11 cellular contexts compared by ENCODE assay signal in genomic region chr19:16106121-16106520, GRCh38. TPM values are rescaled to one million over a fixed set of nuclear protein-coding genes. Genes with fewer than 3 reads are reported as not detected.
A peak's percentile ranks its signal among the peaks of the same experiment; 100 is the strongest.
DNase-seq lines count a peak whose midpoint lies in the region; ATAC-seq, FAIRE-seq and TF ChIP-seq lines count a peak whose summit lies in the region.
"Had no signal": no experiment of that assay in that cellular context is flagged by ENCODE, and none has a peak within 500 bp of the region (broad histone marks: within the 10 kb centered on the region; RNA-seq: fewer than 3 reads in every experiment).

No MANE protein-coding gene starts in this region.

- no peak overlapping the region for H2BK120ac ChIP-seq in mesenchymal stem cell (ENCODE audit: low read depth, low read length)

- POLR2A ChIA-PET in CD4-positive, alpha-beta memory T cell (lab: Charles Lee; ENCODE audit: partially characterized antibody): interaction anchor here (1.5 kb wide), 1 partner anchor 20 kb away, joined by 6 read pairs; no protein-coding TSS in a partner anchor

- no peaks in the 10 kb centered on the region for H3K27me3 Mint-ChIP-seq in CD4-positive, alpha-beta memory T cell
- H3K27me3 Mint-ChIP-seq in activated T-helper 17 cell treated with anti-CD3 and anti-CD28 coated beads, Interleukin-2, amount 50 U/mL, for 72 hours: no peaks in the 10 kb centered on the region

- H3K4me2 ChIP-seq in mesenchymal stem cell (ENCODE audit: low read length, poor library complexity, severe bottlenecking): no peak overlapping the region

- no peak overlapping the region for H4K91ac ChIP-seq in mesenchymal stem cell (ENCODE audit: low read length)

- no peak overlapping the region for H3K27ac ChIP-seq in CD4-positive, alpha-beta memory T cell (ENCODE audit: low read depth, low read length)
- H3K27ac ChIP-seq in mesenchymal stem cell (ENCODE audit: low read length, poor library complexity, severe bottlenecking) (peak overlapping the region; percentile 46), small intestine (ENCODE audit: low read depth in 1 of 2, low read length in 1 of 2) (peak overlapping the region in 1 of 2 donors; percentile 14), suprapubic skin (no peak overlapping the region)

- no peak overlapping the region for H2AK5ac ChIP-seq in mesenchymal stem cell (ENCODE audit: low read length, severe bottlenecking)

- H4K8ac ChIP-seq in mesenchymal stem cell (ENCODE audit: low read length): no peak overlapping the region

- no peak for TF ChIP-seq CTCF in suprapubic skin (IDR thresholded peaks at IDR 0.05)

- peak overlapping the region in 5 of 7 donors; percentile 27 to 69 (median 53) for H3K27ac Mint-ChIP-seq in CD4-positive, alpha-beta memory T cell
- peak overlapping the region; percentile 44 for H3K27ac Mint-ChIP-seq in activated T-helper 17 cell treated with anti-CD3 and anti-CD28 coated beads, Interleukin-2, amount 50 U/mL, for 72 hours

- no peak for TF ChIP-seq POLR2A in suprapubic skin (IDR thresholded peaks at IDR 0.05)

- peaks cover 12 to 22% of the 10 kb centered on the region in 2 donors for H3K36me3 Mint-ChIP-seq in CD4-positive, alpha-beta memory T cell
- peaks cover 44% of the 10 kb centered on the region for H3K36me3 Mint-ChIP-seq in activated T-helper 17 cell treated with anti-CD3 and anti-CD28 coated beads, Interleukin-2, amount 50 U/mL, for 72 hours (ENCODE audit: low read depth)

- no peak for FAIRE-seq in small intestine (lab: Jason Lieb, UNC)
- FAIRE-seq: G401.6 had no signal

- H3K4me3 ChIP-seq in CD4-positive, alpha-beta memory T cell (ENCODE audit: low read length in 2 of 2): no peak overlapping the region
- H3K4me3 ChIP-seq in mesenchymal stem cell (ENCODE audit: insufficient read depth in 1 of 2, low read depth in 1 of 2, low read length in 2 of 2): no peak overlapping the region
- no peak overlapping the region for H3K4me3 ChIP-seq in small intestine (ENCODE audit: low read depth in 1 of 2, low read length in 2 of 2)
- H3K4me3 ChIP-seq in suprapubic skin: no peak overlapping the region

- DNase-seq in CD4-positive, alpha-beta memory T cell: no peak
- DNase-seq in M059J (ENCODE audit: low read depth): peak; percentile 74
- DNase-seq in mesenchymal stem cell: peak; percentile 88
- DNase-seq in dermis blood vessel endothelial cell: no peak
- DNase-seq in small intestine: no peak
- DNase-seq in NCI-H1048 (lab: John Stamatoyannopoulos, UW): no peak
- no peak for DNase-seq in suprapubic skin (ENCODE audit: low spot score in 2 of 2)
- DNase-seq: activated CD8-positive, alpha-beta memory T cell treated with anti-CD3 and anti-CD28 coated beads, Interleukin-2, amount 50 U/mL, for 48 hours; NCI-H69 had no signal

- no peak overlapping the region for H2AFZ ChIP-seq in mesenchymal stem cell (ENCODE audit: low read depth, low read length)

- CTCF ChIA-PET in CD4-positive, alpha-beta memory T cell (lab: Charles Lee; ENCODE audit: partially characterized antibody): interaction anchor here (1.0 to 7.6 kb wide), 3 partner anchors 36 to 64 kb away, joined by 3 to 84 read pairs (median 5); no protein-coding TSS in a partner anchor

- H3K14ac ChIP-seq in mesenchymal stem cell (ENCODE audit: low read length in 2 of 2): no peak overlapping the region

- no peak overlapping the region for H3K4me3 Mint-ChIP-seq in CD4-positive, alpha-beta memory T cell
- H3K4me3 Mint-ChIP-seq in activated T-helper 17 cell treated with anti-CD3 and anti-CD28 coated beads, Interleukin-2, amount 50 U/mL, for 72 hours: no peak overlapping the region

- no peak overlapping the region for H3K4ac ChIP-seq in mesenchymal stem cell (ENCODE audit: low read depth in 1 of 2, low read length in 2 of 2)

- H3K79me1 ChIP-seq in mesenchymal stem cell (replicated peaks; ENCODE audit: low read length, poor library complexity, severe bottlenecking): peaks cover 2% of the 10 kb centered on the region

- no peak overlapping the region for H3K23ac ChIP-seq in mesenchymal stem cell (ENCODE audit: low read length in 2 of 2)

- peak overlapping the region; percentile 0 for H3K9ac ChIP-seq in mesenchymal stem cell (ENCODE audit: low read length)

- H3K18ac ChIP-seq in mesenchymal stem cell (ENCODE audit: low read depth in 1 of 2, low read length in 2 of 2): no peak overlapping the region

- ATAC-seq in activated T-helper 17 cell treated with anti-CD3 and anti-CD28 coated beads, Interleukin-2, amount 50 U/mL, for 72 hours (replicated peaks): peak; percentile 62

- H3K9me3 Mint-ChIP-seq in CD4-positive, alpha-beta memory T cell: peaks cover 0 to under 1% (median 0%) of the 10 kb centered on the region in 8 donors
- no peaks in the 10 kb centered on the region for H3K9me3 Mint-ChIP-seq in activated T-helper 17 cell treated with anti-CD3 and anti-CD28 coated beads, Interleukin-2, amount 50 U/mL, for 72 hours

- H3K36me3 ChIP-seq in CD4-positive, alpha-beta memory T cell (ENCODE audit: insufficient read depth, low read length): peaks cover 25% of the 10 kb centered on the region
- peaks cover 14 to 31% of the 10 kb centered on the region in 2 experiments for H3K36me3 ChIP-seq in mesenchymal stem cell (ENCODE audit: control insufficient read depth in 1 of 2, insufficient read depth in 2 of 2, low read depth in 1 of 2, low read length in 2 of 2)
- peaks cover 6 to 7% of the 10 kb centered on the region in 2 donors for H3K36me3 ChIP-seq in small intestine (ENCODE audit: control insufficient read depth in 2 of 2, insufficient read depth in 2 of 2, low read length in 2 of 2)
- peaks cover 32% of the 10 kb centered on the region for H3K36me3 ChIP-seq in suprapubic skin

- no peaks in the 10 kb centered on the region for H3K27me3 ChIP-seq in CD4-positive, alpha-beta memory T cell (ENCODE audit: insufficient read depth, low read length)
- H3K27me3 ChIP-seq in mesenchymal stem cell (ENCODE audit: control insufficient read depth in 1 of 2, insufficient read depth in 1 of 2, low read length in 2 of 2) (no peaks in the 10 kb centered on the region), small intestine (ENCODE audit: control insufficient read depth in 2 of 2, insufficient read depth in 2 of 2, low read length in 2 of 2) (no peaks in the 10 kb centered on the region), suprapubic skin (no peaks in the 10 kb centered on the region)

- 31% methylated on average over 3 of the region's 3 CpGs for WGBS in mesenchymal stem cell
- 8 to 11% (median 8%) methylated on average over 3 of the region's 3 CpGs for WGBS in small intestine, 3 donors
- WGBS in suprapubic skin: 17% methylated on average over 3 of the region's 3 CpGs

- peaks cover 0 to 3% (median 2%) of the 10 kb centered on the region in 4 donors for H3K4me1 Mint-ChIP-seq in CD4-positive, alpha-beta memory T cell
- H3K4me1 Mint-ChIP-seq in activated T-helper 17 cell treated with anti-CD3 and anti-CD28 coated beads, Interleukin-2, amount 50 U/mL, for 72 hours: no peaks in the 10 kb centered on the region

- no peak overlapping the region for H2BK15ac ChIP-seq in mesenchymal stem cell (ENCODE audit: low read depth, poor library complexity, severe bottlenecking)

- no peak overlapping the region for H2BK12ac ChIP-seq in mesenchymal stem cell (ENCODE audit: low read length in 2 of 2)

- peaks cover 7% of the 10 kb centered on the region for H3K4me1 ChIP-seq in CD4-positive, alpha-beta memory T cell (ENCODE audit: insufficient read depth, low read length)
- H3K4me1 ChIP-seq in mesenchymal stem cell (ENCODE audit: control insufficient read depth, insufficient read depth, low read depth, low read length) (peaks cover 5% of the 10 kb centered on the region), small intestine (ENCODE audit: control insufficient read depth in 2 of 2, insufficient read depth in 1 of 2, low read depth in 1 of 2, low read length in 1 of 2) (no peaks in the 10 kb centered on the region), suprapubic skin (peaks cover 5% of the 10 kb centered on the region)

- no peak overlapping the region for H2BK5ac ChIP-seq in mesenchymal stem cell (ENCODE audit: low read depth, low read length, poor library complexity, severe bottlenecking)

- TF ChIP-seq EP300 in suprapubic skin (IDR thresholded peaks at IDR 0.05): no peak

- H3K9me3 ChIP-seq in CD4-positive, alpha-beta memory T cell (ENCODE audit: control insufficient read depth in 1 of 2, low read length in 2 of 2): no peaks in the 10 kb centered on the region
- H3K9me3 ChIP-seq in mesenchymal stem cell (ENCODE audit: control insufficient read depth, low read length) (no peaks in the 10 kb centered on the region), small intestine (ENCODE audit: control insufficient read depth, low read depth) (no peaks in the 10 kb centered on the region), suprapubic skin (no peaks in the 10 kb centered on the region)

- intact Hi-C loops in CD4-positive, alpha-beta memory T cell (cut with micrococcal nuclease): no loop called here

RNA-seq across cellular contexts. Expression of gene RAB8A, which starts 5.6 kb away (rescaled TPM):
- total RNA-seq in CD4-positive, alpha-beta memory T cell: 10 to 100 TPM; 85.5 to 86.9 TPM
- 10 to 100 TPM; 83.9 to 96.8 TPM for polyA plus RNA-seq in CD4-positive, alpha-beta memory T cell
- total RNA-seq in M059J (2014; rRNA removed; shearing (Covaris generic)): 110 and 159 TPM in 2 replicates
- 100 to 1,000 TPM; 140 to 212 TPM for total RNA-seq in activated T-helper 17 cell treated with anti-CD3 and anti-CD28 coated beads, Interleukin-2, amount 50 U/mL, for 72 hours
- 54.8 TPM for polyA plus RNA-seq in mesenchymal stem cell (2013, experiment 1 of 2)
- polyA plus RNA-seq in mesenchymal stem cell (2013, experiment 2 of 2): 54.2 TPM
- total RNA-seq in dermis blood vessel endothelial cell (66.4 and 73.8 TPM in 2 replicates), suprapubic skin (10 to 100 TPM; 48.9 to 61.9 (median 58.5) TPM)
- 100 to 1,000 TPM in 1 of 3 donors, 10 to 100 TPM in 2; 58.0 to 107 (median 82.7) TPM for polyA plus RNA-seq in small intestine

RNA-seq across cellular contexts. Expression of gene TPM4, which starts 29.8 kb away (rescaled TPM):
- 10 to 100 TPM; 94.7 to 96.8 TPM for total RNA-seq in CD4-positive, alpha-beta memory T cell
- polyA plus RNA-seq in CD4-positive, alpha-beta memory T cell: 100 to 1,000 TPM in 1 of 2 donors, 10 to 100 TPM in 1; 76.7 to 134 TPM
- total RNA-seq in M059J (2014; rRNA removed; shearing (Covaris generic)): 1,087 and 1,450 TPM in 2 replicates
- total RNA-seq in activated T-helper 17 cell treated with anti-CD3 and anti-CD28 coated beads, Interleukin-2, amount 50 U/mL, for 72 hours: 100 to 1,000 TPM; 474 to 660 TPM
- polyA plus RNA-seq in mesenchymal stem cell (2013, experiment 1 of 2): 881 TPM
- polyA plus RNA-seq in mesenchymal stem cell (2013, experiment 2 of 2): 886 TPM
- 533 and 897 TPM in 2 replicates for total RNA-seq in dermis blood vessel endothelial cell
- 100 to 1,000 TPM; 135 to 238 (median 152) TPM for polyA plus RNA-seq in small intestine
- total RNA-seq in suprapubic skin: 100 to 1,000 TPM; 195 to 224 (median 205) TPM

RNA-seq across cellular contexts. Expression of gene HSH2D, which starts 37.4 kb away (rescaled TPM):
- 10 to 100 TPM; 17.8 to 18.8 TPM for total RNA-seq in CD4-positive, alpha-beta memory T cell
- polyA plus RNA-seq in CD4-positive, alpha-beta memory T cell: 10 to 100 TPM in 1 of 2 donors, 1 to 10 TPM in 1; 5.5 to 12.6 TPM
- 11.1 and 12.6 TPM in 2 replicates for total RNA-seq in M059J (2014; rRNA removed; shearing (Covaris generic))
- total RNA-seq in activated T-helper 17 cell treated with anti-CD3 and anti-CD28 coated beads, Interleukin-2, amount 50 U/mL, for 72 hours: 10 to 100 TPM; 32.7 to 39.3 TPM
- not detected for polyA plus RNA-seq in mesenchymal stem cell (2013, experiment 1 of 2)
- not detected for polyA plus RNA-seq in mesenchymal stem cell (2013, experiment 2 of 2)
- total RNA-seq in dermis blood vessel endothelial cell: 0.05 TPM in 1 of 2 replicates, not detected in the other
- 10 to 100 TPM; 14.8 to 31.3 (median 22.7) TPM for polyA plus RNA-seq in small intestine
- total RNA-seq in suprapubic skin: 1 to 10 TPM in 1 of 4 donors, under 1 TPM in 1, not detected in 2; 0.23 to 1.4 TPM

Comparison
In these comparisons a context has a peak if more than half of its experiments do, and no peak if none do; other contexts are left out.
1. DNase-seq: peak in M059J (single experiment) and mesenchymal stem cell (single experiment); none in CD4-positive, alpha-beta memory T cell (0 of 5), dermis blood vessel endothelial cell (single experiment), small intestine (single experiment), NCI-H1048 (single experiment) and suprapubic skin (0 of 2).